In genomic region chr4:15702941-15703403, GRCh38 we compare ENCODE assay signal across 8 cellular contexts. TPM values are rescaled to one million over a fixed set of nuclear protein-coding genes. Genes with fewer than 3 reads are reported as not detected.
A peak's percentile ranks its signal among the peaks of the same experiment; 100 is the strongest.
DNase-seq lines count a peak whose midpoint lies in the region; ATAC-seq and TF ChIP-seq lines count a peak whose summit lies in the region.

Gene BST1, plus strand, starts transcription at chr4:15703065. Its CDS starts 80 bp downstream, at chr4:15703145.

- peaks cover 13% of the 10 kb centered on the region for H3K9me3 ChIP-seq in endodermal cell (ENCODE audit: control insufficient read depth, low read length)

- H3K36me3 Mint-ChIP-seq in endodermal cell (ENCODE audit: low read depth) = peaks cover 7% of the 10 kb centered on the region

- H3K9ac ChIP-seq in endodermal cell (ENCODE audit: extremely low read depth, low read length, poor library complexity, severe bottlenecking) = no peak within 1 kb of the TSS

- no peaks in the 10 kb centered on the region for H3K27me3 ChIP-seq in endodermal cell (ENCODE audit: control insufficient read depth, insufficient read depth, low read length, poor library complexity, severe bottlenecking)

- TF ChIP-seq CTCF in endodermal cell (conservative IDR thresholded peaks at IDR 0.05) = no peak

- 67 to 68% methylated on average over 31 to 43 of the region's 43 CpGs for WGBS in endodermal cell (ENCODE audit: insufficient coverage in 1 of 2, insufficient read length in 1 of 2), 2 experiments

- no peak within 1 kb of the TSS for H3K4me3 ChIP-seq in endodermal cell (ENCODE audit: low read length)

- no peaks in the 10 kb centered on the region for H3K36me3 ChIP-seq in endodermal cell (ENCODE audit: control insufficient read depth, insufficient read depth, low read length)

- peaks cover 25% of the 10 kb centered on the region for H3K27me3 Mint-ChIP-seq in endodermal cell (ENCODE audit: insufficient read depth)

- DNase-seq in Kasumi-1 (lab: John Stamatoyannopoulos, UW) = peak; percentile 65 to 87
- peak; percentile 77 for DNase-seq in activated CD8-positive, alpha-beta memory T cell treated with anti-CD3 and anti-CD28 coated beads for 24 hours
- DNase-seq in endodermal cell = peak; percentile 76
- peak; percentile 94 for DNase-seq in mesenteric fat pad (ENCODE audit: low spot score)
- DNase-seq in stimulated activated CD8-positive, alpha-beta memory T cell treated with anti-CD3 and anti-CD28 coated beads, Interleukin-7, amount 100 ng/mL, for 1 hour (ENCODE audit: low read depth in 2 of 2) = peak; percentile 10 to 15
- no peak for DNase-seq in NK-92 treated with Interleukin-12 subunit alpha and Interleukin-12 subunit beta, amount 100 ng/mL, for 24 hours (lab: John Stamatoyannopoulos, UW)
- no peak for DNase-seq in HK-2 (ENCODE audit: unreplicated experiment)

- ATAC-seq in GM19328 (IDR thresholded peaks at IDR 0.05; ENCODE audit: unreplicated experiment) = peak; percentile 65

- peaks cover 25% of the 10 kb centered on the region for H3K9me3 Mint-ChIP-seq in endodermal cell

- no peak within 1 kb of the TSS for H3K27ac Mint-ChIP-seq in endodermal cell

- no peaks in the 10 kb centered on the region for H3K4me1 ChIP-seq in endodermal cell (ENCODE audit: control insufficient read depth, insufficient read depth, low read length)

- H3K4me1 Mint-ChIP-seq in endodermal cell = no peaks in the 10 kb centered on the region

- no peak within 1 kb of the TSS for H3K27ac ChIP-seq in endodermal cell (ENCODE audit: low read depth, low read length)

- H3K4me3 Mint-ChIP-seq in endodermal cell = peak within 1 kb of the TSS; percentile 60

RNA-seq across cellular contexts. Expression of gene BST1, which starts in this region (rescaled TPM):
- total RNA-seq in endodermal cell (under 1 TPM; 0.44 to 0.53 TPM), mesenteric fat pad (21.8 TPM)
- 0.85 TPM for polyA plus RNA-seq in endodermal cell (2013, experiment 1 of 2)
- polyA plus RNA-seq in endodermal cell (2013, experiment 2 of 2) = 0.87 TPM

Comparison
In these comparisons a context has a peak if more than half of its experiments do, and no peak if none do; other contexts are left out.
1. RNA of gene BST1 (total RNA-seq): 21.8 TPM in mesenteric fat pad (single experiment); 0.44 to 0.53 TPM in endodermal cell; every median in the first group is over 10 times any median in the second.
2. Peak in DNase-seq in endodermal cell; RNA of the gene not detected or under 1 TPM.
3. DNase-seq: peak in Kasumi-1 (2 of 2), activated CD8-positive, alpha-beta memory T cell treated with anti-CD3 and anti-CD28 coated beads for 24 hours (single experiment), mesenteric fat pad (single experiment) and stimulated activated CD8-positive, alpha-beta memory T cell treated with anti-CD3 and anti-CD28 coated beads, Interleukin-7, amount 100 ng/mL, for 1 hour (2 of 2); none in NK-92 treated with Interleukin-12 subunit alpha and Interleukin-12 subunit beta, amount 100 ng/mL, for 24 hours (single experiment) and HK-2 (single experiment).